Comparison of ENCODE assay signal across 8 cellular contexts in genomic region chr3:42129014-42129953, GRCh38. TPM values are rescaled to one million over a fixed set of nuclear protein-coding genes. Genes with fewer than 3 reads are reported as not detected.
A peak's percentile ranks its signal among the peaks of the same experiment; 100 is the strongest.
DNase-seq lines count a peak whose midpoint lies in the region; ATAC-seq and TF ChIP-seq lines count a peak whose summit lies in the region.

No MANE protein-coding gene starts in this region.

- TF ChIP-seq CTCF in GM10266 (IDR thresholded peaks at IDR 0.05; ENCODE audit: control insufficient read depth, insufficient read depth, low read depth, missing control alignments) (no peak), astrocyte of the cerebellum (IDR thresholded peaks at IDR 0.05; ENCODE audit: low read depth, low read length, missing control alignments) (no peak)

- in situ Hi-C loops in astrocyte of the cerebellum (cut with HindIII; ENCODE audit: low sequenced_read_pairs), result loop anchor here (5.0 kb wide), 1 partner anchor 43 kb away; no protein-coding TSS in a partner anchor

- CTCF ChIA-PET in T-cell (lab: Charles Lee), result no interaction called here

- no peaks in the 10 kb centered on the region for H3K9me3 ChIP-seq in mucosa of stomach (ENCODE audit: control insufficient read depth, low read length)

- POLR2A ChIA-PET in T-cell (lab: Charles Lee), result no interaction called here

- peaks cover 36% of the 10 kb centered on the region for H3K4me1 ChIP-seq in mucosa of stomach (ENCODE audit: control insufficient read depth, insufficient read depth, low read length)

- H3K27me3 Mint-ChIP-seq in T-cell, result no peaks in the 10 kb centered on the region

- H3K9ac ChIP-seq in mucosa of stomach (ENCODE audit: low read length), result peak overlapping the region; percentile 54

- no peaks in the 10 kb centered on the region for H3K27me3 ChIP-seq in mucosa of stomach (ENCODE audit: control insufficient read depth, insufficient read depth, low read length)

- H3K4me3 Mint-ChIP-seq in T-cell, result no peak overlapping the region

- H3K4me3 ChIP-seq in astrocyte of the cerebellum (ENCODE audit: low read depth, low read length) (no peak overlapping the region), mucosa of stomach (ENCODE audit: low read length) (no peak overlapping the region)

- ATAC-seq in HG02852 (IDR thresholded peaks at IDR 0.05; ENCODE audit: unreplicated experiment) (peak; percentile 36), T-cell (replicated peaks in 1 of 4) (no peak)

- peak; percentile 33 for DNase-seq in GM10266 (ENCODE audit: extremely low spot score)
- peak; percentile 66 for DNase-seq in astrocyte of the cerebellum (ENCODE audit: low read depth)
- no peak for DNase-seq in A172 (ENCODE audit: low spot score)
- DNase-seq in T-cell, result no peak
- DNase-seq in DMS79 (lab: John Stamatoyannopoulos, UW), result no peak
- DNase-seq in SHP77 treated with DMSO at 0.1 percent for 48 hours (lab: John Stamatoyannopoulos, UW), result no peak

- no peak overlapping the region for H3K27ac Mint-ChIP-seq in T-cell

- H3K36me3 ChIP-seq in mucosa of stomach (ENCODE audit: control insufficient read depth, insufficient read depth, low read length), result no peaks in the 10 kb centered on the region

- H3K9me3 Mint-ChIP-seq in T-cell, result no peaks in the 10 kb centered on the region

- peaks cover 35% of the 10 kb centered on the region for H3K36me3 Mint-ChIP-seq in T-cell

- peaks cover 0 to 10% (median 3%) of the 10 kb centered on the region in 3 donors for H3K4me1 Mint-ChIP-seq in T-cell

RNA-seq across cellular contexts. Expression of gene TRAK1, which starts 38.1 kb away (rescaled TPM):
- total RNA-seq in A172 (2014; rRNA removed; shearing (Covaris generic)), result 10.3 and 10.6 TPM in 2 replicates
- 10 to 100 TPM; 18.5 to 22.4 (median 20.4) TPM for total RNA-seq in T-cell

Comparison
In these comparisons a context has a peak if more than half of its experiments do, and no peak if none do; other contexts are left out.
1. DNase-seq: peak in GM10266 (single experiment) and astrocyte of the cerebellum (single experiment); none in A172 (single experiment), T-cell (0 of 34), DMS79 (single experiment) and SHP77 treated with DMSO at 0.1 percent for 48 hours (single experiment).